Comparison of ENCODE assay signal across 8 cellular contexts in the genomic region with DNA sequence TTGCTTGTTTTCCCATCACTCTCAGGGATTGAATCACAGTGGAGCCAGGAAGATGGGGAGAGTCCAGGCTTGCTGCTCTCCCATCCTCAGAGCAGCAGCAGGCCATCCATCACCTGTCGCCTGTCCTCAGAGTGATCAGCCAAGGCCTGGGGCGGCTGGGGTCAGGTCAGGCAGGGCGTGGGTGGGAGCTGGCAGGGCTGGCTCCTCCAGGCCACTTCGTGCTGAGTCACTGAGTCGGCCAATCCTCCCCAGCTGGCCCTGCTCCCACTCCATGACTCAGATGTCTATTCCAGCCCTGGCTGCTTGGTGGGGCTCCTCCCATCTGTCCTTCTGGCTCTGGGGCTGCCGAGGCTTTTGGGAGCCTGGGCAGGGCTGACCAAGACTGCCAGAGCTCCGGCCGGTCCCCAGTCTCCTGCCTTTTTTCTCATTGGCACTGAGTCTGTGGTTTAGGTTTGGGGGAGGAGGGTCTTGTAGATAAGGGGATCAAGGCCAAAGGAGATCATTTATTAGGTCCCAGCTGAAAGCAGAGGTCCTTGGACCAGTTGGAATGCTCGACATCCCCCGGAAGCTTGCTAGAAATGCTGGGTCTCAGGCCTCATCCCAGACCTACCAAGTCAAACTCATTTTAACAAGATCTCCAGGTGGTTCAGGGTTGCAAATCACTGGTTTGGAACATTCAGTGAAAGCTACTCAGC.
A peak's percentile ranks its signal among the peaks of the same experiment; 100 is the strongest.
DNase-seq lines count a peak whose midpoint lies in the region; ATAC-seq and TF ChIP-seq lines count a peak whose summit lies in the region.

No MANE protein-coding gene starts in this region.

- H3K4me1 ChIP-seq in NT2/D1 (ENCODE audit: insufficient read depth, insufficient read length) (peaks cover 18% of the 10 kb centered on the region), right lobe of liver (peaks cover 0 to 9% (median 0%) of the 10 kb centered on the region in 4 donors)

- H3K9ac ChIP-seq in NT2/D1 (ENCODE audit: insufficient read length, low read depth) = peak overlapping the region; percentile 50

- peak overlapping the region; percentile 85 to 91 for H3K27ac ChIP-seq in coronary artery
- H3K27ac ChIP-seq in right lobe of liver = no peak overlapping the region
- no peak overlapping the region for H3K27ac ChIP-seq in substantia nigra (ENCODE audit: low read depth, low read length, poor library complexity, severe bottlenecking)

- no peak for TF ChIP-seq POLR2A in right lobe of liver (IDR thresholded peaks at IDR 0.05)

- no peaks in the 10 kb centered on the region for H3K27me3 ChIP-seq in NT2/D1 (ENCODE audit: insufficient read depth, insufficient read length)
- no peaks in the 10 kb centered on the region for H3K27me3 ChIP-seq in right lobe of liver

- intact Hi-C loops in right lobe of liver (cut with DNase I) = no loop called here

- H3K4me3 ChIP-seq in NT2/D1 (ENCODE audit: insufficient read length, low read depth) (no peak overlapping the region), coronary artery (peak overlapping the region; percentile 12), right lobe of liver (no peak overlapping the region)

- DNase-seq in GM04503 (ENCODE audit: low read depth) (peak; percentile 83), NT2/D1 (ENCODE audit: low read depth, low spot score) (peak; percentile 40), coronary artery (ENCODE audit: low spot score) (peak; percentile 98), right lobe of liver (peak; percentile 78 to 89 (median 78)), substantia nigra (lab: John Stamatoyannopoulos, UW) (peak in 46 of 49 donors; percentile 2 to 95 (median 62)), NOMO-1 treated with dmso at 0.1 percent for 144 hours (lab: John Stamatoyannopoulos, UW; ENCODE audit: unreplicated experiment) (no peak)

- H3K9me3 ChIP-seq in NT2/D1 (ENCODE audit: insufficient read depth, low read length) (no peaks in the 10 kb centered on the region), right lobe of liver (no peaks in the 10 kb centered on the region)

- TF ChIP-seq CTCF in coronary artery (IDR thresholded peaks at IDR 0.05) (no peak), right lobe of liver (IDR thresholded peaks at IDR 0.05) (no peak)

- peak; percentile 91 to 97 (median 94) for ATAC-seq in right lobe of liver
- no peak for ATAC-seq in GM18517 (IDR thresholded peaks at IDR 0.05; ENCODE audit: unreplicated experiment)
- ATAC-seq in GM18909 (IDR thresholded peaks at IDR 0.05; ENCODE audit: poor library complexity, unreplicated experiment) = no peak

- peaks cover 49% of the 10 kb centered on the region for H3K36me3 ChIP-seq in NT2/D1 (ENCODE audit: insufficient read depth, insufficient read length, low read length)
- H3K36me3 ChIP-seq in right lobe of liver = no peaks in the 10 kb centered on the region

- WGBS in right lobe of liver (ENCODE audit: insufficient coverage, low coverage, low lambda C conversion rate, missing lambda C conversion rate) = 40% methylated on average over 7 of the region's 10 CpGs

Comparison
In these comparisons a context has a peak if more than half of its experiments do, and no peak if none do; other contexts are left out.
1. H3K27ac ChIP-seq: peak in coronary artery (2 of 2); none in right lobe of liver (0 of 3) and substantia nigra (single experiment).
2. ATAC-seq: peak in right lobe of liver (4 of 4); none in GM18517 (single experiment) and GM18909 (single experiment).